Comparison of ENCODE assay signal across 10 cellular contexts in genomic region chr11:73399159-73400090, GRCh38. TPM values are rescaled to one million over a fixed set of nuclear protein-coding genes. Genes with fewer than 3 reads are reported as not detected.
DNase-seq lines count a peak whose midpoint lies in the region; ATAC-seq lines count a peak whose summit lies in the region.
"Had no signal": no experiment of that assay in that cellular context is flagged by ENCODE, and none has a peak within 500 bp of the region (broad histone marks: within the 10 kb centered on the region; RNA-seq: fewer than 3 reads in every experiment).

No MANE protein-coding gene starts in this region.

- no peak overlapping the region for H2BK5ac ChIP-seq in mesendoderm (ENCODE audit: low read length)

- H3K36me3 ChIP-seq in mesendoderm (ENCODE audit: control insufficient read depth, insufficient read depth, low read length), result no peaks in the 10 kb centered on the region

- DNase-seq in activated naive CD4-positive, alpha-beta T cell treated with anti-CD3 and anti-CD28 coated beads, Interleukin-2, amount 50 U/mL, for 72 hours (ENCODE audit: low spot score in 2 of 2), result no peak
- DNase-seq in activated naive CD4-positive, alpha-beta T cell (lab: John Stamatoyannopoulos, UW), result no peak
- DNase-seq in activated naive CD8-positive, alpha-beta T cell treated with anti-CD3 and anti-CD28 coated beads for 36 hours, result no peak
- peak in 2 of 3 donors; percentile 49 to 55 for DNase-seq in right cardiac atrium
- no peak for DNase-seq in NCI-H2081 (lab: John Stamatoyannopoulos, UW)
- no peak for DNase-seq in mesendoderm
- no peak for DNase-seq in foreskin melanocyte
- DNase-seq: foreskin keratinocyte, NCI-H2029 had no signal

- 68% methylated on average over 11 of the region's 11 CpGs for WGBS in right cardiac atrium
- no CpG with 5 or more reads among the region's 11 CpGs for WGBS in mesendoderm (ENCODE audit: extremely low coverage, insufficient coverage, low lambda C conversion rate)

- H3K79me2 ChIP-seq in mesendoderm (ENCODE audit: control insufficient read depth, insufficient read depth, low read length), result no peaks in the 10 kb centered on the region

- H2AK5ac ChIP-seq in mesendoderm (ENCODE audit: low read length), result no peak overlapping the region

- H3K79me1 ChIP-seq in mesendoderm (ENCODE audit: low read length), result no peaks in the 10 kb centered on the region

- H3K27ac ChIP-seq in right cardiac atrium (ENCODE audit: low read length), result no peak overlapping the region
- no peak overlapping the region for H3K27ac ChIP-seq in mesendoderm (ENCODE audit: low read depth, low read length)
- H3K27ac ChIP-seq: foreskin keratinocyte had no signal

- no peak overlapping the region for H3K56ac ChIP-seq in mesendoderm (ENCODE audit: low read length)

- no peak overlapping the region for H3K18ac ChIP-seq in mesendoderm (ENCODE audit: low read length)

- H3K4me3 Mint-ChIP-seq in activated naive CD8-positive, alpha-beta T cell treated with anti-CD3 and anti-CD28 coated beads for 36 hours, result no peak overlapping the region

- H3K4ac ChIP-seq in mesendoderm (ENCODE audit: low read depth, low read length), result no peak overlapping the region

- H3K36me3 Mint-ChIP-seq in activated naive CD4-positive, alpha-beta T cell treated with anti-CD3 and anti-CD28 coated beads, Interleukin-2, amount 50 U/mL, for 72 hours, result peaks cover 0 to 7% of the 10 kb centered on the region in 2 donors
- no peaks in the 10 kb centered on the region for H3K36me3 Mint-ChIP-seq in activated naive CD8-positive, alpha-beta T cell treated with anti-CD3 and anti-CD28 coated beads for 36 hours

- no peak overlapping the region for H4K8ac ChIP-seq in mesendoderm (ENCODE audit: low read depth, low read length)

- H3K27ac Mint-ChIP-seq in activated naive CD4-positive, alpha-beta T cell treated with anti-CD3 and anti-CD28 coated beads, Interleukin-2, amount 50 U/mL, for 72 hours, result peak overlapping the region; percentile 82 to 84
- H3K27ac Mint-ChIP-seq in activated naive CD8-positive, alpha-beta T cell treated with anti-CD3 and anti-CD28 coated beads for 36 hours, result peak overlapping the region; percentile 12

- H3K27me3 ChIP-seq in right cardiac atrium (ENCODE audit: control insufficient read depth, insufficient read depth) (no peaks in the 10 kb centered on the region), mesendoderm (ENCODE audit: insufficient read depth, low read length, poor library complexity) (no peaks in the 10 kb centered on the region)
- H3K27me3 ChIP-seq: foreskin keratinocyte had no signal

- H3K4me1 Mint-ChIP-seq in activated naive CD8-positive, alpha-beta T cell treated with anti-CD3 and anti-CD28 coated beads for 36 hours, result peaks cover 1% of the 10 kb centered on the region

- peak in 1 of 2 donors; percentile 2 for ATAC-seq in activated naive CD4-positive, alpha-beta T cell treated with anti-CD3 and anti-CD28 coated beads, Interleukin-2, amount 50 U/mL, for 72 hours
- ATAC-seq in right cardiac atrium (peak; percentile 18 to 69), HG03175 (IDR thresholded peaks at IDR 0.05; ENCODE audit: unreplicated experiment) (no peak)
- ATAC-seq: foreskin keratinocyte had no signal

- no peak overlapping the region for H3K23ac ChIP-seq in mesendoderm (ENCODE audit: low read length)

- no peaks in the 10 kb centered on the region for H3K9me3 ChIP-seq in right cardiac atrium (ENCODE audit: control insufficient read depth, low read length)

- no peak overlapping the region for H3K4me2 ChIP-seq in mesendoderm (ENCODE audit: low read length)

- H3K4me3 ChIP-seq in right cardiac atrium (ENCODE audit: low read length) (no peak overlapping the region), mesendoderm (ENCODE audit: low read length) (no peak overlapping the region)

- H2BK120ac ChIP-seq in mesendoderm (ENCODE audit: low read depth, low read length), result no peak overlapping the region

- H3K9me3 Mint-ChIP-seq in activated naive CD4-positive, alpha-beta T cell treated with anti-CD3 and anti-CD28 coated beads, Interleukin-2, amount 50 U/mL, for 72 hours, result no peaks in the 10 kb centered on the region
- H3K9me3 Mint-ChIP-seq in activated naive CD8-positive, alpha-beta T cell treated with anti-CD3 and anti-CD28 coated beads for 36 hours, result no peaks in the 10 kb centered on the region

- H4K5ac ChIP-seq in mesendoderm (ENCODE audit: low read length), result no peak overlapping the region

- intact Hi-C loops in right cardiac atrium (cut with DNase I), result loop anchor here in 3 of 4 donors (10.0 kb wide), 3 partner anchors 65 to 255 kb away; partner anchors contain the start of gene FAM168A (in 1 of the 3)

- H3K4me1 ChIP-seq in right cardiac atrium (ENCODE audit: control insufficient read depth, insufficient read depth, low read length), result no peaks in the 10 kb centered on the region
- H3K4me1 ChIP-seq in mesendoderm (ENCODE audit: control insufficient read depth, low read depth, low read length), result no peaks in the 10 kb centered on the region
- H3K4me1 ChIP-seq: foreskin keratinocyte had no signal

- no peak overlapping the region for H3K9ac ChIP-seq in mesendoderm (ENCODE audit: low read length)

- H2BK15ac ChIP-seq in mesendoderm (replicated peaks; ENCODE audit: low read depth), result no peak overlapping the region

- no peaks in the 10 kb centered on the region for H3K27me3 Mint-ChIP-seq in activated naive CD8-positive, alpha-beta T cell treated with anti-CD3 and anti-CD28 coated beads for 36 hours

RNA-seq across cellular contexts. Expression of gene RELT, which starts 23.2 kb away (rescaled TPM):
- 10 to 100 TPM; 23.2 to 28.2 TPM for total RNA-seq in activated naive CD4-positive, alpha-beta T cell treated with anti-CD3 and anti-CD28 coated beads, Interleukin-2, amount 50 U/mL, for 72 hours
- total RNA-seq in activated naive CD8-positive, alpha-beta T cell treated with anti-CD3 and anti-CD28 coated beads for 36 hours, result 10 to 100 TPM; 23.2 to 24.2 TPM
- total RNA-seq in right cardiac atrium, result 10 to 100 TPM in 1 of 4 donors, 1 to 10 TPM in 3; 3.9 to 11.2 (median 7.0) TPM
- polyA plus RNA-seq in right cardiac atrium, result 4.1 TPM
- polyA plus RNA-seq in mesendoderm (2013, experiment 1 of 2), result 2.8 TPM
- polyA plus RNA-seq in mesendoderm (2013, experiment 2 of 2), result 3.0 TPM

Comparison
In these comparisons a context has a peak if more than half of its experiments do, and no peak if none do; other contexts are left out.
1. DNase-seq: peak in right cardiac atrium (2 of 3); none in activated naive CD4-positive, alpha-beta T cell treated with anti-CD3 and anti-CD28 coated beads, Interleukin-2, amount 50 U/mL, for 72 hours (0 of 2), activated naive CD4-positive, alpha-beta T cell (0 of 4), activated naive CD8-positive, alpha-beta T cell treated with anti-CD3 and anti-CD28 coated beads for 36 hours (single experiment), NCI-H2081 (0 of 2), mesendoderm (single experiment) and foreskin melanocyte (single experiment).